Comparison of ENCODE assay signal across 8 cellular contexts in genomic region chr11:833849-834311, GRCh38. TPM values are rescaled to one million over a fixed set of nuclear protein-coding genes. Genes with fewer than 3 reads are reported as not detected.
DNase-seq lines count a peak whose midpoint lies in the region; ATAC-seq and TF ChIP-seq lines count a peak whose summit lies in the region.

No MANE protein-coding gene starts in this region.

- H4K12ac ChIP-seq in trophoblast cell (ENCODE audit: low read depth, low read length), result peak overlapping the region; percentile 76

- DNase-seq in DND-41 (no peak), RWPE2 (ENCODE audit: low spot score) (no peak), esophagus muscularis mucosa (ENCODE audit: extremely low spot score) (no peak), trophoblast cell (no peak), NCI-H1092 (lab: John Stamatoyannopoulos, UW) (no peak), amygdala (lab: John Stamatoyannopoulos, UW) (no peak)

- peak overlapping the region; percentile 86 for H3K14ac ChIP-seq in trophoblast cell (ENCODE audit: low read length)

- H3K4me2 ChIP-seq in DND-41 (ENCODE audit: insufficient read depth, low read length) (peak overlapping the region; percentile 60), trophoblast cell (ENCODE audit: low read length) (peak overlapping the region; percentile 66)

- H4K8ac ChIP-seq in trophoblast cell (ENCODE audit: low read depth, low read length), result peak overlapping the region; percentile 71

- H3K36me3 ChIP-seq in DND-41 (ENCODE audit: insufficient read depth, low read length), result peaks cover 23% of the 10 kb centered on the region
- H3K36me3 ChIP-seq in RWPE2 (ENCODE audit: low read depth), result peaks cover 29% of the 10 kb centered on the region
- H3K36me3 ChIP-seq in esophagus muscularis mucosa, result peaks cover 23 to 32% (median 31%) of the 10 kb centered on the region in 4 donors
- peaks cover 32 to 35% of the 10 kb centered on the region in 2 experiments for H3K36me3 ChIP-seq in trophoblast cell (ENCODE audit: control insufficient read depth in 1 of 2, insufficient read depth in 2 of 2, low read length in 2 of 2)

- intact Hi-C loops in esophagus muscularis mucosa (cut with DNase I), result no loop called here

- no peaks in the 10 kb centered on the region for H3K9me3 ChIP-seq in DND-41 (ENCODE audit: insufficient read depth, low read length, severe bottlenecking)
- no peaks in the 10 kb centered on the region for H3K9me3 ChIP-seq in RWPE2 (ENCODE audit: severe bottlenecking)
- H3K9me3 ChIP-seq in esophagus muscularis mucosa, result no peaks in the 10 kb centered on the region
- peaks cover 5% of the 10 kb centered on the region for H3K9me3 ChIP-seq in trophoblast cell (ENCODE audit: insufficient read depth, low read depth, low read length)

- peak overlapping the region; percentile 73 for H2BK5ac ChIP-seq in trophoblast cell (ENCODE audit: low read depth, low read length, poor library complexity)

- H3K27ac ChIP-seq in DND-41 (ENCODE audit: low read length), result no peak overlapping the region
- H3K27ac ChIP-seq in RWPE2 (ENCODE audit: poor library complexity, severe bottlenecking), result peak overlapping the region; percentile 97
- H3K27ac ChIP-seq in esophagus muscularis mucosa (replicated peaks in 1 of 4), result peak overlapping the region; percentile 88 to 93 (median 90)
- H3K27ac ChIP-seq in trophoblast cell (ENCODE audit: low read depth, low read length), result no peak overlapping the region

- no peak for TF ChIP-seq POLR2A in esophagus muscularis mucosa (IDR thresholded peaks at IDR 0.05; ENCODE audit: low read depth)

- H2AK5ac ChIP-seq in trophoblast cell (ENCODE audit: low read length), result peak overlapping the region; percentile 81

- peak overlapping the region; percentile 86 for H2BK120ac ChIP-seq in trophoblast cell (ENCODE audit: insufficient read depth, low read length, poor library complexity)

- H3K23ac ChIP-seq in trophoblast cell (ENCODE audit: low read length), result no peak overlapping the region

- no peak for TF ChIP-seq EP300 in esophagus muscularis mucosa (IDR thresholded peaks at IDR 0.05)

- ATAC-seq in DND-41 (ENCODE audit: insufficient read depth, low read depth) (no peak), RWPE2 (ENCODE audit: low read depth) (no peak), HG02763 (IDR thresholded peaks at IDR 0.05; ENCODE audit: unreplicated experiment) (no peak), HG03354 (IDR thresholded peaks at IDR 0.05; ENCODE audit: poor library complexity, severe bottlenecking, unreplicated experiment) (no peak)

- no peaks in the 10 kb centered on the region for H3K79me2 ChIP-seq in DND-41 (ENCODE audit: insufficient read depth, low read length)
- H3K79me2 ChIP-seq in trophoblast cell (ENCODE audit: control insufficient read depth, insufficient read depth, low read length, poor library complexity), result peaks cover 12% of the 10 kb centered on the region

- H3K79me1 ChIP-seq in trophoblast cell (ENCODE audit: low read length), result peaks cover 15% of the 10 kb centered on the region

- peaks cover 15% of the 10 kb centered on the region for H3K4me1 ChIP-seq in DND-41 (ENCODE audit: insufficient read depth, low read length)
- H3K4me1 ChIP-seq in RWPE2 (ENCODE audit: insufficient read depth, poor library complexity, severe bottlenecking), result peaks cover 10% of the 10 kb centered on the region
- H3K4me1 ChIP-seq in esophagus muscularis mucosa, result peaks cover 77 to 95% (median 92%) of the 10 kb centered on the region in 4 donors
- H3K4me1 ChIP-seq in trophoblast cell (ENCODE audit: control insufficient read depth in 1 of 2, insufficient read depth in 2 of 2, low read length in 2 of 2), result peaks cover 38 to 41% of the 10 kb centered on the region in 2 experiments

- TF ChIP-seq CTCF in DND-41 (IDR thresholded peaks at IDR 0.05; ENCODE audit: borderline replicate concordance, extremely low read depth, low read length, poor library complexity, severe bottlenecking) (no peak), RWPE2 (IDR thresholded peaks at IDR 0.05; ENCODE audit: poor library complexity, severe bottlenecking) (no peak), esophagus muscularis mucosa (IDR thresholded peaks at IDR 0.05) (no peak)

- peak overlapping the region; percentile 23 for H2BK12ac ChIP-seq in trophoblast cell (ENCODE audit: low read length)

- no peak overlapping the region; the same call in 1 of the 2 replicates for H3K9ac ChIP-seq in DND-41 (ENCODE audit: low read depth, low read length)
- no peak overlapping the region for H3K9ac ChIP-seq in trophoblast cell (ENCODE audit: low read length)

- peak overlapping the region; percentile 70 for H3K4ac ChIP-seq in trophoblast cell (ENCODE audit: low read depth, low read length)

- H3K4me3 ChIP-seq in DND-41 (ENCODE audit: low read depth in 1 of 2, low read length in 2 of 2) (no peak overlapping the region), RWPE2 (ENCODE audit: severe bottlenecking) (peak overlapping the region; percentile 95), esophagus muscularis mucosa (peak overlapping the region; percentile 78 to 94 (median 84)), trophoblast cell (ENCODE audit: low read depth, low read length) (peak overlapping the region; percentile 80)

- no peak overlapping the region for H2AFZ ChIP-seq in DND-41 (ENCODE audit: low read depth, low read length)
- H2AFZ ChIP-seq in trophoblast cell (ENCODE audit: insufficient read depth, low read length, poor library complexity), result peak overlapping the region; percentile 56

- H3K27me3 ChIP-seq in DND-41 (ENCODE audit: insufficient read depth, low read length, poor library complexity) (peaks cover 22% of the 10 kb centered on the region), RWPE2 (ENCODE audit: insufficient read depth, poor library complexity, severe bottlenecking) (peaks cover 8% of the 10 kb centered on the region), esophagus muscularis mucosa (peaks cover 0 to 37% (median 25%) of the 10 kb centered on the region in 4 donors), trophoblast cell (ENCODE audit: insufficient read depth, low read length) (peaks cover 25% of the 10 kb centered on the region)

- peak overlapping the region; percentile 72 for H3K18ac ChIP-seq in trophoblast cell (ENCODE audit: low read length)

- H4K20me1 ChIP-seq in DND-41 (ENCODE audit: insufficient read depth, low read length), result peaks cover 7% of the 10 kb centered on the region

- WGBS in esophagus muscularis mucosa, result 34% methylated on average over 9 of the region's 9 CpGs
- no CpG with 5 or more reads among the region's 9 CpGs for WGBS in trophoblast cell (ENCODE audit: extremely low coverage, insufficient coverage, insufficient read length)

- peak overlapping the region; percentile 77 for H4K91ac ChIP-seq in trophoblast cell (ENCODE audit: low read depth, low read length)

RNA-seq across cellular contexts. Expression of gene CD151, which starts 1.1 kb away (rescaled TPM):
- 100 to 1,000 TPM; 219 to 730 (median 352) TPM for total RNA-seq in esophagus muscularis mucosa
- polyA plus RNA-seq in trophoblast cell (2013), result 171 and 180 TPM in 2 replicates

RNA-seq across cellular contexts. Expression of gene CRACR2B, which starts 6.2 kb away (rescaled TPM):
- 1 to 10 TPM; 5.3 to 8.4 (median 7.0) TPM for total RNA-seq in esophagus muscularis mucosa
- polyA plus RNA-seq in trophoblast cell (2013), result 2.6 and 3.1 TPM in 2 replicates

RNA-seq across cellular contexts. Expression of gene POLR2L, which starts 8.4 kb away (rescaled TPM):
- 100 to 1,000 TPM in 2 of 4 donors, 10 to 100 TPM in 2; 71.4 to 189 (median 92.3) TPM for total RNA-seq in esophagus muscularis mucosa
- polyA plus RNA-seq in trophoblast cell (2013), result 179 and 185 TPM in 2 replicates

RNA-seq across cellular contexts. Expression of gene TSPAN4, which starts 8.8 kb away (rescaled TPM):
- total RNA-seq in esophagus muscularis mucosa, result 100 to 1,000 TPM in 3 of 4 donors, 10 to 100 TPM in 1; 81.4 to 156 (median 129) TPM
- polyA plus RNA-seq in trophoblast cell (2013), result 18.2 and 20.5 TPM in 2 replicates

RNA-seq across cellular contexts. Expression of gene PNPLA2, which starts 15.2 kb away (rescaled TPM):
- 100 to 1,000 TPM in 1 of 4 donors, 10 to 100 TPM in 3; 62.8 to 107 (median 77.6) TPM for total RNA-seq in esophagus muscularis mucosa
- 56.3 and 56.7 TPM in 2 replicates for polyA plus RNA-seq in trophoblast cell (2013)

Comparison
In these comparisons a context has a peak if more than half of its experiments do, and no peak if none do; other contexts are left out.
1. H3K27ac ChIP-seq: peak in RWPE2 (single experiment) and esophagus muscularis mucosa (4 of 4); none in DND-41 (single experiment) and trophoblast cell (single experiment).
2. H3K4me3 ChIP-seq: peak in RWPE2 (single experiment), esophagus muscularis mucosa (4 of 4) and trophoblast cell (single experiment); none in DND-41 (0 of 2).